ENCODE assay signal across 17 cellular contexts in the genomic region with DNA sequence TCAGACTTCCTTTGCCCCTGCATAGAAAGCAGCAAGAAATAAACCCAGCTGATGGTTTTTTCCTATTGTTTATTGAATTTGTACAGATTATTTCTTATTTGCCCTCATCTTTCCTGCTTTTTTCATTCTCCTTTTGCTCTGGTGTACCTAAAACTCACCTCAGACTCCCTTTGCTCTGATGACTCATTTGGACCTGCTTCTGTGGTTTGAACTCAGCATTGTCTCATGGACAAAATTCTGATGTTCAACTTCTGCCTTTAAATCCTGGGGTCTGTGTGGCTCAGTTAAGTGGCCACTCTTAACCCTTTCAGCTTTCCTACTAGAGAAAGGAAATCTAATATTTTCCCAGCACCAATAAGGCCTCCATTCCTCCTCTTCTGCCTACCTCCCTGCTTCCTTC.
"Had no signal": no experiment of that assay in that cellular context is flagged by ENCODE, and none has a peak within 500 bp of the region (broad histone marks: within the 10 kb centered on the region; RNA-seq: fewer than 3 reads in every experiment).

No MANE protein-coding gene starts in this region.

- ATAC-seq: activated naive CD4-positive, alpha-beta T cell treated with anti-CD3 and anti-CD28 coated beads, Interleukin-2, amount 50 U/mL, for 72 hours; foreskin keratinocyte; left lobe of liver; right cardiac atrium; stimulated activated effector memory CD8-positive, alpha-beta T cell treated with anti-CD3 and anti-CD28 coated beads, Interleukin-12 subunit alpha, Interleukin-12 subunit beta, amount 100 ng/mL, for 72 hours had no signal

- H3K4me3 Mint-ChIP-seq: activated CD4-positive, alpha-beta memory T cell treated with anti-CD3 and anti-CD28 coated beads for 36 hours; neural crest cell; stimulated activated effector memory CD8-positive, alpha-beta T cell treated with anti-CD3 and anti-CD28 coated beads, Interleukin-12 subunit alpha, Interleukin-12 subunit beta, amount 100 ng/mL, for 72 hours; T-helper 2 cell treated with Interferon-gamma antibody and Interleukin-4, amounts not matched to agents 5 μg/mL and 100 μg/mL, for 36 hours had no signal

- H3K27me3 Mint-ChIP-seq: activated CD4-positive, alpha-beta memory T cell treated with anti-CD3 and anti-CD28 coated beads for 36 hours had no signal

- DNase-seq: activated CD4-positive, alpha-beta memory T cell treated with anti-CD3 and anti-CD28 coated beads for 36 hours; activated effector memory CD4-positive, alpha-beta T cell treated with Interleukin-2 at 50 U/mL for 16 hours; activated T-cell treated with anti-CD3 and anti-CD28 coated beads, Interleukin-2, amount 50 U/mL, for 1 hour; amniotic stem cell; right cardiac atrium; stimulated activated CD4-positive, alpha-beta T cell treated with anti-CD3 and anti-CD28 coated beads, Interleukin-15, amount 100 ng/mL, for 24 hours; stimulated activated CD4-positive, alpha-beta T cell treated with anti-CD3 and anti-CD28 coated beads, Interleukin-4, amount 100 ng/mL, for 24 hours; thyroid gland had no signal

- H3K27ac ChIP-seq: foreskin keratinocyte, prostate gland, SK-N-MC, skin epidermis, thyroid gland had no signal

- H3K9me3 Mint-ChIP-seq: activated CD4-positive, alpha-beta memory T cell treated with anti-CD3 and anti-CD28 coated beads for 36 hours; activated naive CD4-positive, alpha-beta T cell treated with anti-CD3 and anti-CD28 coated beads, Interleukin-2, amount 50 U/mL, for 72 hours; neural crest cell; stimulated activated effector memory CD8-positive, alpha-beta T cell treated with anti-CD3 and anti-CD28 coated beads, Interleukin-12 subunit alpha, Interleukin-12 subunit beta, amount 100 ng/mL, for 72 hours; T-helper 2 cell treated with Interferon-gamma antibody and Interleukin-4, amounts not matched to agents 5 μg/mL and 100 μg/mL, for 36 hours had no signal

- H3K27ac Mint-ChIP-seq: activated CD4-positive, alpha-beta memory T cell treated with anti-CD3 and anti-CD28 coated beads for 36 hours; stimulated activated effector memory CD8-positive, alpha-beta T cell treated with anti-CD3 and anti-CD28 coated beads, Interleukin-12 subunit alpha, Interleukin-12 subunit beta, amount 100 ng/mL, for 72 hours; T-helper 2 cell treated with Interferon-gamma antibody and Interleukin-4, amounts not matched to agents 5 μg/mL and 100 μg/mL, for 36 hours had no signal
